Comparison of ENCODE assay signal across 27 cellular contexts in the genomic region with DNA sequence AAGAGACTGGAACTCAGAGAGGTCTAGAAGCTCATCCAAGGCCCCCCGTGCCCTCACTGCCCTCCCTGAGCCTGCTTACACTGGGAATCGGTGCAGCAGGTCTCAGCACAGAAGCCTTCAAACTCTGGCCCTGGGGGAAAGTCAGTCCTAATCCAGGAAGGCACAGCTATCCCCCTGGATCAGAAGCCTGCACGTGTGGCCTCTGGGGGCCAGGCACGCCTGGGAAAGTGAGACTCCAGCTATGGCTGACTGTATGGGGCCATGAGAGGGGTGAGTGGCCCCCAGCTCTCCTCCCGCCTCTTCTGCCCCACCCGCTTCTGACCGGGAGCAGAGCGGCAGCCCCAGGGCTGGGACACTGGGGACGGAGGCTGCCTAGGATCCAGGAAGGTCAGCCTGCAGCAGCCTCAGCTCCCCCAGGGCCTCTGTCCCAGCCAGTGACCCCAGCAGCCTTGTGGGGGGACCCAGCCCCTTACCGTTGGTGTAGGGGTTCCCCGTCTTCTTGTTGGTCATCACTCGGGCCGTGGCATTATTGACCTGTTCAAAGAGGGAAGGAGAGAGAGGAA.
"Had no signal": no experiment of that assay in that cellular context is flagged by ENCODE, and none has a peak within 500 bp of the region (broad histone marks: within the 10 kb centered on the region; RNA-seq: fewer than 3 reads in every experiment).

No MANE protein-coding gene starts in this region.

- H3K27ac ChIP-seq: left ventricle myocardium inferior, neutrophil, ovary, right atrium auricular region, right lobe of liver, tibial nerve, upper lobe of left lung, vagina had no signal

- H3K4me1 Mint-ChIP-seq: neural crest cell had no signal

- H3K36me3 Mint-ChIP-seq: naive thymus-derived CD4-positive, alpha-beta T cell; natural killer cell treated with Interleukin-12 subunit alpha and Interleukin-12 subunit beta and Interleukin-15 and Interleukin-18, amount 100 ng/mL, for 72 hours; stimulated activated memory B cell treated with anti-CD40 and anti-IgM and Interleukin-4, amounts not matched to agents 10 μg/mL and 1 μg/mL and 100 μg/mL, for 72 hours had no signal

- H3K36me3 ChIP-seq: left ventricle myocardium inferior, neutrophil, ovary, right atrium auricular region, right lobe of liver, tibial nerve, upper lobe of left lung, vagina had no signal

- H3K4me3 Mint-ChIP-seq: naive thymus-derived CD4-positive, alpha-beta T cell; natural killer cell treated with Interleukin-12 subunit alpha and Interleukin-12 subunit beta and Interleukin-15 and Interleukin-18, amount 100 ng/mL, for 72 hours; neural crest cell; stimulated activated memory B cell treated with anti-CD40 and anti-IgM and Interleukin-4, amounts not matched to agents 10 μg/mL and 1 μg/mL and 100 μg/mL, for 72 hours; stimulated activated naive CD8-positive, alpha-beta T cell treated with anti-CD3 and anti-CD28 coated beads, Interleukin-15, amount 100 ng/mL, for 72 hours had no signal

- H3K9me3 ChIP-seq: left ventricle myocardium inferior, mucosa of descending colon, neutrophil, ovary, right atrium auricular region, right lobe of liver, tibial nerve, upper lobe of left lung, vagina had no signal

- ATAC-seq: mucosa of descending colon; naive thymus-derived CD4-positive, alpha-beta T cell; natural killer cell treated with Interleukin-12 subunit alpha and Interleukin-12 subunit beta and Interleukin-15 and Interleukin-18, amount 100 ng/mL, for 72 hours; right lobe of liver; stimulated activated memory B cell treated with anti-CD40 and anti-IgM and Interleukin-4, amounts not matched to agents 10 μg/mL and 1 μg/mL and 100 μg/mL, for 72 hours; stimulated activated naive CD8-positive, alpha-beta T cell treated with anti-CD3 and anti-CD28 coated beads, Interleukin-15, amount 100 ng/mL, for 72 hours had no signal

- DNase-seq: hypothalamus; islet precursor cell; left ventricle myocardium inferior; midbrain; mucosa of descending colon; naive thymus-derived CD4-positive, alpha-beta T cell; occipital lobe; ovary; right lobe of liver; stimulated activated CD4-positive, alpha-beta T cell treated with anti-CD3 and anti-CD28 coated beads, Interleukin-1b, Interleukin-23, amount 100 ng/mL, for 48 hours; stimulated activated CD4-positive, alpha-beta T cell treated with anti-CD3 and anti-CD28 coated beads, Interleukin-2, amount 100 ng/mL, for 48 hours; stimulated activated CD4-positive, alpha-beta T cell treated with anti-CD3 and anti-CD28 coated beads, Interleukin-4, amount 100 ng/mL, for 4 hours; stimulated activated CD8-positive, alpha-beta memory T cell treated with anti-CD3 and anti-CD28 coated beads, Interleukin-4, amount 100 ng/mL, for 48 hours; stimulated activated naive CD4-positive, alpha-beta T cell treated with Interleukin-2 at 50 U/mL for 16 hours; stimulated activated naive CD8-positive, alpha-beta T cell treated with anti-CD3 and anti-CD28 coated beads, Interleukin-15, amount 100 ng/mL, for 72 hours; substantia nigra had no signal

- H3K27ac Mint-ChIP-seq: naive thymus-derived CD4-positive, alpha-beta T cell; natural killer cell treated with Interleukin-12 subunit alpha and Interleukin-12 subunit beta and Interleukin-15 and Interleukin-18, amount 100 ng/mL, for 72 hours; progenitor cell of endocrine pancreas; stimulated activated memory B cell treated with anti-CD40 and anti-IgM and Interleukin-4, amounts not matched to agents 10 μg/mL and 1 μg/mL and 100 μg/mL, for 72 hours; stimulated activated naive CD8-positive, alpha-beta T cell treated with anti-CD3 and anti-CD28 coated beads, Interleukin-15, amount 100 ng/mL, for 72 hours had no signal

- H3K27me3 ChIP-seq: ovary, right lobe of liver had no signal

- H3K4me3 ChIP-seq: left ventricle myocardium inferior, lung, mucosa of descending colon, ovary, right atrium auricular region, right lobe of liver, smooth muscle cell, tibial nerve, upper lobe of left lung, vagina had no signal

- H3K4me1 ChIP-seq: left ventricle myocardium inferior, right atrium auricular region, right lobe of liver had no signal

- H3K4me2 ChIP-seq: smooth muscle cell had no signal

- H3K9me3 Mint-ChIP-seq: naive thymus-derived CD4-positive, alpha-beta T cell; natural killer cell treated with Interleukin-12 subunit alpha and Interleukin-12 subunit beta and Interleukin-15 and Interleukin-18, amount 100 ng/mL, for 72 hours; neural crest cell; stimulated activated memory B cell treated with anti-CD40 and anti-IgM and Interleukin-4, amounts not matched to agents 10 μg/mL and 1 μg/mL and 100 μg/mL, for 72 hours; stimulated activated naive CD8-positive, alpha-beta T cell treated with anti-CD3 and anti-CD28 coated beads, Interleukin-15, amount 100 ng/mL, for 72 hours had no signal
